1 cellular context compared by ENCODE assay signal in the genomic region with DNA sequence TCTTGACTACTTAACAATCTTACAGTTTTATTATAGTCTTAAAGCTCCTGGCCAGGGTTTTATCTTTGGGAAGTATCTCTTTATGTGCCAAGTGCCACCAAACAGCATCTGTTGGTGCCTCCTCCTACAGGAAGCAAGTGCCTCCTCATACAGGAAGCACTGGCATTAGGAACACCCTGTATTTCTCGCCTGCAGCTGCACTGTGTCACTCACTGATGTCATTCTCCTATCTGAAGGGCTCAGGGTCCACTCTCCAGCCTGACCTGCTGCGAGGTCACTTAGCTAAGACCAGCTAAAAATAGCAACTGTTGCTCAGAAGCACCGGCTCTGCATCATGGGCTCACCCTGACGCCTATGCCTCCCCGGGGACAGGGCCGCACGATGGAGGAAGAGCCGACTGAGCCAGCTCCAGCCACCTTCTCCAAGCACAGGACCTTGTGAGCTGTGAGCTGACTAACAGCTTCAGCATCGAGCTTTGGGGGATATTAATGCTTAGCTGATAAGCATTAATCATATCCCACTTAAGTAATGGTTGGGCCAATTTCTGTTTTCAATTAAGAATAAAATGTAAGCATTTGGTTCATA.
TF ChIP-seq lines count a peak whose summit lies in the region.

No MANE protein-coding gene starts in this region.

TF ChIP-seq in IMR-90, 13 proteins besides CTCF, POLR2A, EP300 and RAD21 (continued from another document):
- TF ChIP-seq, protein P1, sequence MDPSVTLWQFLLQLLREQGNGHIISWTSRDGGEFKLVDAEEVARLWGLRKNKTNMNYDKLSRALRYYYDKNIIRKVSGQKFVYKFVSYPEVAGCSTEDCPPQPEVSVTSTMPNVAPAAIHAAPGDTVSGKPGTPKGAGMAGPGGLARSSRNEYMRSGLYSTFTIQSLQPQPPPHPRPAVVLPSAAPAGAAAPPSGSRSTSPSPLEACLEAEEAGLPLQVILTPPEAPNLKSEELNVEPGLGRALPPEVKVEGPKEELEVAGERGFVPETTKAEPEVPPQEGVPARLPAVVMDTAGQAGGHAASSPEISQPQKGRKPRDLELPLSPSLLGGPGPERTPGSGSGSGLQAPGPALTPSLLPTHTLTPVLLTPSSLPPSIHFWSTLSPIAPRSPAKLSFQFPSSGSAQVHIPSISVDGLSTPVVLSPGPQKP (IDR thresholded peaks at IDR 0.05; ENCODE audit: borderline replicate concordance, low read depth, low read length): no peak
- TF ChIP-seq RFX5 (IDR thresholded peaks at IDR 0.05; ENCODE audit: low read depth, low read length) (no peak), NFE2L2 (IDR thresholded peaks at IDR 0.05; ENCODE audit: low read depth, low read length) (no peak), CEBPB (IDR thresholded peaks at IDR 0.05; ENCODE audit: low read depth, low read length) (peak; percentile 50; the same call in 1 of the 2 replicates), CHD1 (IDR thresholded peaks at IDR 0.05; ENCODE audit: low read depth, low read length) (no peak), RCOR1 (IDR thresholded peaks at IDR 0.05; ENCODE audit: insufficient replicate concordance, low read length) (peak; percentile 71), MAFK (IDR thresholded peaks at IDR 0.05; ENCODE audit: low read depth, low read length) (no peak), MXI1 (IDR thresholded peaks at IDR 0.05; ENCODE audit: borderline replicate concordance, low read depth, low read length) (0 out of 2 replicates have a peak, but pooled peaks have one; percentile 20), SMC3 (IDR thresholded peaks at IDR 0.05; ENCODE audit: low read depth, low read length) (no peak), MAZ (IDR thresholded peaks at IDR 0.05; ENCODE audit: borderline replicate concordance, low read depth, low read length) (peak; percentile 46; the same call in 1 of the 2 replicates), FOS (IDR thresholded peaks at IDR 0.05; ENCODE audit: low read depth, low read length) (peak; percentile 57; the same call in 1 of the 2 replicates)
- TF ChIP-seq, protein P2, sequence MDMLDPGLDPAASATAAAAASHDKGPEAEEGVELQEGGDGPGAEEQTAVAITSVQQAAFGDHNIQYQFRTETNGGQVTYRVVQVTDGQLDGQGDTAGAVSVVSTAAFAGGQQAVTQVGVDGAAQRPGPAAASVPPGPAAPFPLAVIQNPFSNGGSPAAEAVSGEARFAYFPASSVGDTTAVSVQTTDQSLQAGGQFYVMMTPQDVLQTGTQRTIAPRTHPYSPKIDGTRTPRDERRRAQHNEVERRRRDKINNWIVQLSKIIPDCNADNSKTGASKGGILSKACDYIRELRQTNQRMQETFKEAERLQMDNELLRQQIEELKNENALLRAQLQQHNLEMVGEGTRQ (IDR thresholded peaks at IDR 0.05; ENCODE audit: low read depth, low read length): no peak
TF ChIP-seq in IMR-90: peak in this region for 5.
